In the genomic region with DNA sequence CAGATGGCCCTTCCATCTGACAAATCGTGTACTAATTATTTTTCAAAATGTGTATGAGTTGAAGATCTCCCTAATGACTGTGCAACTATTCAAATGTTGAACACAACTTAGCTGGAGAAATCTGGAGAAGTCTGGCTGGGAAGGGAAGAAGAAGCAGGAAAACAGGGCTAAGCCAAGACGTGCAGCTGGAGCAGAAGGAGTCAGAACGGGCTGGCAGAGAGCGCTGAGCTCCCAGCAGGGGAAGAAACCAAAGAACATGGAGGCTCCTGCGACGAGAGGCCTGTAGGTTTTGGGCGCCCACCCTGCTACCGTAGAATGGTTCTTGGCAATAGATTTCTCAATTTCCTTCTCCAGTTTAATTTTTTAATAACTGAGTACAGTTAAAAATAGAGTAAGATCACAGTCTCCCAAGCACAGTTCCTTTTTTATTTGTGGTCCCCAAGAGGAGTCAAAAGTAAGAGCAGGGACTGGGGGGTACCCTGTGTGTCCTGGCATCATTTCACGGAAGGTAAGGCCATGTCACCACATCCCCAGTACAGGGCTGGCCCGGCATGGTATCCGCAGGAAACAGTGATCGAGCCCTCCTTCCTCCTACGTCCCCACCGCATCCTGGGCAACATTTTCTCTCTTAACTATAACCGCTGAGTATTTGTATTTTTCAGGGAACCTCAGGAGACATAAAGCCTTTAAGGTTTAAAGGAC, we compare ENCODE assay signal across 9 cellular contexts. TPM values are rescaled to one million over a fixed set of nuclear protein-coding genes. Genes with fewer than 3 reads are reported as not detected.
DNase-seq lines count a peak whose midpoint lies in the region; ATAC-seq and TF ChIP-seq lines count a peak whose summit lies in the region.
"Had no signal": no experiment of that assay in that cellular context is flagged by ENCODE, and none has a peak within 500 bp of the region (broad histone marks: within the 10 kb centered on the region; RNA-seq: fewer than 3 reads in every experiment).

No MANE protein-coding gene starts in this region.

- H3K36me3 ChIP-seq in GM23338 (ENCODE audit: insufficient read depth), result no peaks in the 10 kb centered on the region
- H3K36me3 ChIP-seq: adrenal gland had no signal

- no peak for TF ChIP-seq CTCF in GM23338 (conservative IDR thresholded peaks at IDR 0.05; ENCODE audit: low read depth in 2 of 2)
- no peak for TF ChIP-seq CTCF in MCF 10A (IDR thresholded peaks at IDR 0.05; ENCODE audit: unreplicated experiment)

- DNase-seq in GM23338 (ENCODE audit: low spot score) (no peak), left cardiac atrium (peak; percentile 37), middle frontal gyrus (ENCODE audit: extremely low spot score, low spot score) (no peak), inferior parietal cortex (ENCODE audit: extremely low spot score) (no peak), MCF 10A (ENCODE audit: unreplicated experiment) (no peak)
- DNase-seq in activated CD4-positive, alpha-beta memory T cell treated with anti-CD3 and anti-CD28 coated beads, Interleukin-2, amount 10 ng/mL, durations not matched to agents 7 days and 5 days, result peak; percentile 73
- DNase-seq in stimulated activated CD4-positive, alpha-beta T cell treated with anti-CD3 and anti-CD28 coated beads, Interleukin-2, amount 100 ng/mL, for 24 hours, result peak; percentile 30 to 32

- intact Hi-C loops in left cardiac atrium (cut with DNase I), result loop anchor here in 1 of 2 donors (10.0 kb wide), 1 partner anchor 130 kb away; no protein-coding TSS in a partner anchor
- intact Hi-C loops in MCF 10A (cut with micrococcal nuclease), result no loop called here

- H3F3A ChIP-seq in GM23338 (replicated peaks; ENCODE audit: low read depth), result 0 out of 2 replicates have a peak, but pooled peaks cover 5% of the 10 kb centered on the region

- H3K79me2 ChIP-seq in GM23338 (replicated peaks; ENCODE audit: insufficient read depth), result no peaks in the 10 kb centered on the region

- no peaks in the 10 kb centered on the region for H3K9me2 ChIP-seq in GM23338 (ENCODE audit: insufficient read depth)

- peak overlapping the region; percentile 19; the same call in 1 of the 2 replicates for H2AFZ ChIP-seq in GM23338

- H4K20me1 ChIP-seq in GM23338 (replicated peaks; ENCODE audit: insufficient read depth), result no peaks in the 10 kb centered on the region

- H3K9me3 Mint-ChIP-seq in GM23338 (no peaks in the 10 kb centered on the region), MCF 10A (ENCODE audit: unreplicated experiment) (no peaks in the 10 kb centered on the region)
- no peaks in the 10 kb centered on the region for H3K9me3 Mint-ChIP-seq in activated CD4-positive, alpha-beta memory T cell treated with anti-CD3 and anti-CD28 coated beads, Interleukin-2, amount 10 ng/mL, durations not matched to agents 7 days and 5 days

- peaks cover 12% of the 10 kb centered on the region for H3K27me3 Mint-ChIP-seq in GM23338 (ENCODE audit: insufficient read depth, low read depth, poor library complexity)
- peaks cover 6% of the 10 kb centered on the region for H3K27me3 Mint-ChIP-seq in activated CD4-positive, alpha-beta memory T cell treated with anti-CD3 and anti-CD28 coated beads, Interleukin-2, amount 10 ng/mL, durations not matched to agents 7 days and 5 days
- H3K27me3 Mint-ChIP-seq in MCF 10A (ENCODE audit: insufficient read depth, unreplicated experiment), result no peaks in the 10 kb centered on the region

- H3K27ac ChIP-seq in GM23338 (ENCODE audit: low read depth), result peak overlapping the region; percentile 43; the same call in 1 of the 2 replicates

- peak overlapping the region; percentile 18; the same call in 1 of the 2 replicates for H3K27ac Mint-ChIP-seq in GM23338
- H3K27ac Mint-ChIP-seq in activated CD4-positive, alpha-beta memory T cell treated with anti-CD3 and anti-CD28 coated beads, Interleukin-2, amount 10 ng/mL, durations not matched to agents 7 days and 5 days, result peak overlapping the region; percentile 78
- no peak overlapping the region for H3K27ac Mint-ChIP-seq in MCF 10A (ENCODE audit: low read depth, unreplicated experiment)

- H3K4me2 ChIP-seq in GM23338, result peak overlapping the region; percentile 73

- H3K27me3 ChIP-seq in GM23338 (ENCODE audit: insufficient read depth), result peaks cover 7% of the 10 kb centered on the region; the same call in 1 of the 2 replicates
- H3K27me3 ChIP-seq: adrenal gland had no signal

- H3K4me3 Mint-ChIP-seq in GM23338 (peak overlapping the region; percentile 73), MCF 10A (ENCODE audit: unreplicated experiment) (no peak overlapping the region)
- H3K4me3 Mint-ChIP-seq in activated CD4-positive, alpha-beta memory T cell treated with anti-CD3 and anti-CD28 coated beads, Interleukin-2, amount 10 ng/mL, durations not matched to agents 7 days and 5 days, result peak overlapping the region; percentile 69

- H3K4me3 ChIP-seq in GM23338, result peak overlapping the region; percentile 49

- no TSS peak for BruUV-seq in MCF 10A (replicated peaks; lab: Mats Ljungman, UMichigan)

- H3K4me1 Mint-ChIP-seq in GM23338 (peaks cover 33% of the 10 kb centered on the region), MCF 10A (ENCODE audit: insufficient read depth, unreplicated experiment) (peaks cover 11% of the 10 kb centered on the region)
- H3K4me1 Mint-ChIP-seq in activated CD4-positive, alpha-beta memory T cell treated with anti-CD3 and anti-CD28 coated beads, Interleukin-2, amount 10 ng/mL, durations not matched to agents 7 days and 5 days, result peaks cover 43% of the 10 kb centered on the region

- POLR2A ChIA-PET in activated CD4-positive, alpha-beta memory T cell treated with anti-CD3 and anti-CD28 coated beads, Interleukin-2, amount 10 ng/mL, durations not matched to agents 7 days and 5 days (lab: Charles Lee), result interaction anchor here (0.6 to 1.4 kb wide), 6 partner anchors 14 to 529 kb away, joined by 3 to 6 read pairs (median 4); a partner anchor contains a TSS
- POLR2A ChIA-PET in MCF 10A (lab: Yijun Ruan, JAX), result no interaction called here

- H3K36me3 Mint-ChIP-seq in GM23338 (ENCODE audit: low read depth) (no peaks in the 10 kb centered on the region), MCF 10A (ENCODE audit: insufficient read depth, unreplicated experiment) (no peaks in the 10 kb centered on the region)
- no peaks in the 10 kb centered on the region for H3K36me3 Mint-ChIP-seq in activated CD4-positive, alpha-beta memory T cell treated with anti-CD3 and anti-CD28 coated beads, Interleukin-2, amount 10 ng/mL, durations not matched to agents 7 days and 5 days (ENCODE audit: low read depth)

- CTCF ChIA-PET in activated CD4-positive, alpha-beta memory T cell treated with anti-CD3 and anti-CD28 coated beads, Interleukin-2, amount 10 ng/mL, durations not matched to agents 7 days and 5 days (lab: Charles Lee), result no interaction called here
- CTCF ChIA-PET in MCF 10A (lab: Yijun Ruan, JAX), result interaction anchor here (0.6 kb wide), 1 partner anchor 36 kb away, joined by 4 read pairs; no protein-coding TSS in a partner anchor

- peaks cover 10% of the 10 kb centered on the region for H3K4me1 ChIP-seq in GM23338 (ENCODE audit: insufficient read depth)

- ATAC-seq in GM23338 (peak; percentile 45), left cardiac atrium (peak; percentile 48 to 51), GM18519 (IDR thresholded peaks at IDR 0.05; ENCODE audit: low FRiP score, unreplicated experiment) (no peak)

TF ChIP-seq in GM23338, 12 proteins besides CTCF, POLR2A, EP300 and RAD21:
- TF ChIP-seq, protein P1, sequence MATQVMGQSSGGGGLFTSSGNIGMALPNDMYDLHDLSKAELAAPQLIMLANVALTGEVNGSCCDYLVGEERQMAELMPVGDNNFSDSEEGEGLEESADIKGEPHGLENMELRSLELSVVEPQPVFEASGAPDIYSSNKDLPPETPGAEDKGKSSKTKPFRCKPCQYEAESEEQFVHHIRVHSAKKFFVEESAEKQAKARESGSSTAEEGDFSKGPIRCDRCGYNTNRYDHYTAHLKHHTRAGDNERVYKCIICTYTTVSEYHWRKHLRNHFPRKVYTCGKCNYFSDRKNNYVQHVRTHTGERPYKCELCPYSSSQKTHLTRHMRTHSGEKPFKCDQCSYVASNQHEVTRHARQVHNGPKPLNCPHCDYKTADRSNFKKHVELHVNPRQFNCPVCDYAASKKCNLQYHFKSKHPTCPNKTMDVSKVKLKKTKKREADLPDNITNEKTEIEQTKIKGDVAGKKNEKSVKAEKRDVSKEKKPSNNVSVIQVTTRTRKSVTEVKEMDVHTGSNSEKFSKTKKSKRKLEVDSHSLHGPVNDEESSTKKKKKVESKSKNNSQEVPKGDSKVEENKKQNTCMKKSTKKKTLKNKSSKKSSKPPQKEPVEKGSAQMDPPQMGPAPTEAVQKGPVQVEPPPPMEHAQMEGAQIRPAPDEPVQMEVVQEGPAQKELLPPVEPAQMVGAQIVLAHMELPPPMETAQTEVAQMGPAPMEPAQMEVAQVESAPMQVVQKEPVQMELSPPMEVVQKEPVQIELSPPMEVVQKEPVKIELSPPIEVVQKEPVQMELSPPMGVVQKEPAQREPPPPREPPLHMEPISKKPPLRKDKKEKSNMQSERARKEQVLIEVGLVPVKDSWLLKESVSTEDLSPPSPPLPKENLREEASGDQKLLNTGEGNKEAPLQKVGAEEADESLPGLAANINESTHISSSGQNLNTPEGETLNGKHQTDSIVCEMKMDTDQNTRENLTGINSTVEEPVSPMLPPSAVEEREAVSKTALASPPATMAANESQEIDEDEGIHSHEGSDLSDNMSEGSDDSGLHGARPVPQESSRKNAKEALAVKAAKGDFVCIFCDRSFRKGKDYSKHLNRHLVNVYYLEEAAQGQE (IDR thresholded peaks at IDR 0.05; ENCODE audit: unreplicated experiment), result no peak
- TF ChIP-seq, protein P2, sequence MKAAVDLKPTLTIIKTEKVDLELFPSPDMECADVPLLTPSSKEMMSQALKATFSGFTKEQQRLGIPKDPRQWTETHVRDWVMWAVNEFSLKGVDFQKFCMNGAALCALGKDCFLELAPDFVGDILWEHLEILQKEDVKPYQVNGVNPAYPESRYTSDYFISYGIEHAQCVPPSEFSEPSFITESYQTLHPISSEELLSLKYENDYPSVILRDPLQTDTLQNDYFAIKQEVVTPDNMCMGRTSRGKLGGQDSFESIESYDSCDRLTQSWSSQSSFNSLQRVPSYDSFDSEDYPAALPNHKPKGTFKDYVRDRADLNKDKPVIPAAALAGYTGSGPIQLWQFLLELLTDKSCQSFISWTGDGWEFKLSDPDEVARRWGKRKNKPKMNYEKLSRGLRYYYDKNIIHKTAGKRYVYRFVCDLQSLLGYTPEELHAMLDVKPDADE (IDR thresholded peaks at IDR 0.05), result no peak

RNA-seq across cellular contexts. Expression of a gene that starts 13.4 kb away (rescaled TPM):
- 21.4 and 25.4 TPM in 2 replicates for total RNA-seq in GM23338 (2014; rRNA removed; shearing (Covaris generic))
- 10.5 and 11.3 TPM in 2 replicates for polyA plus RNA-seq in GM23338 (2016; fragmentation: Nextera tagmentation; extraction: Ambion mirVana)
- total RNA-seq in activated CD4-positive, alpha-beta memory T cell treated with anti-CD3 and anti-CD28 coated beads, Interleukin-2, amount 10 ng/mL, durations not matched to agents 7 days and 5 days, result 10 to 100 TPM; 11.2 to 11.8 TPM
- 10 to 100 TPM; 19.3 to 30.9 TPM for total RNA-seq in left cardiac atrium
- 28.7 and 32.3 TPM in 2 replicates for total RNA-seq in MCF 10A (2022)

Comparison
In these comparisons a context has a peak if more than half of its experiments do, and no peak if none do; other contexts are left out.
1. DNase-seq: peak in activated CD4-positive, alpha-beta memory T cell treated with anti-CD3 and anti-CD28 coated beads, Interleukin-2, amount 10 ng/mL, durations not matched to agents 7 days and 5 days (single experiment), left cardiac atrium (single experiment) and stimulated activated CD4-positive, alpha-beta T cell treated with anti-CD3 and anti-CD28 coated beads, Interleukin-2, amount 100 ng/mL, for 24 hours (2 of 2); none in GM23338 (single experiment), middle frontal gyrus (single experiment), inferior parietal cortex (single experiment) and MCF 10A (single experiment).